In genomic region chr5:149113669-149114068, GRCh38 we compare ENCODE assay signal across 19 cellular contexts. TPM values are rescaled to one million over a fixed set of nuclear protein-coding genes. Genes with fewer than 3 reads are reported as not detected.
DNase-seq lines count a peak whose midpoint lies in the region; ATAC-seq and TF ChIP-seq lines count a peak whose summit lies in the region.
"Had no signal": no experiment of that assay in that cellular context is flagged by ENCODE, and none has a peak within 500 bp of the region (broad histone marks: within the 10 kb centered on the region; RNA-seq: fewer than 3 reads in every experiment).

No MANE protein-coding gene starts in this region.

- H2AK5ac ChIP-seq in IMR-90 (ENCODE audit: low read depth, low read length), result no peak overlapping the region

- peak overlapping the region; percentile 72 for H2BK5ac ChIP-seq in IMR-90 (ENCODE audit: low read depth, low read length, poor library complexity, severe bottlenecking)

- no peak overlapping the region for H3K56ac ChIP-seq in IMR-90 (ENCODE audit: extremely low read depth, insufficient read depth, low read length)

- no CpG with 5 or more reads among the region's 2 CpGs for WGBS in IMR-90 (ENCODE audit: extremely low coverage in 2 of 2, insufficient read length in 1 of 2), 2 experiments

- H3K4me1 Mint-ChIP-seq in immature natural killer cell, result no peaks in the 10 kb centered on the region

- CTCF ChIA-PET in IMR-90 (lab: Yijun Ruan, JAX), result interaction anchor here (1.5 kb wide), 1 partner anchor 293 kb away, joined by 4 read pairs; no protein-coding TSS in a partner anchor

- no peaks in the 10 kb centered on the region for H3K36me3 Mint-ChIP-seq in immature natural killer cell

- dilution Hi-C loops in IMR-90 (cut with HindIII; ENCODE audit: low sequenced_read_pairs, unreplicated experiment), result no loop called here

- no peak overlapping the region for H2BK15ac ChIP-seq in IMR-90 (ENCODE audit: low read depth, low read length)

- in situ Hi-C loops in ACHN (cut with HindIII; ENCODE audit: low pct_ligation_motif_present, low pct_unique_long_range_greater_than_20kb, low sequenced_read_pairs) (loop anchor here (25.0 kb wide), 1 partner anchor 376 kb away; no protein-coding TSS in a partner anchor), IMR-90 (cut with MboI; ENCODE audit: low sequenced_read_pairs) (loop anchor here (5.0 to 10.0 kb wide), 3 partner anchors 76 to 669 kb away; no protein-coding TSS in a partner anchor)

- TF ChIP-seq CTCF in IMR-90 (conservative IDR thresholded peaks at IDR 0.05; ENCODE audit: low read depth, low read length) (no peak), foreskin fibroblast (IDR thresholded peaks at IDR 0.05; ENCODE audit: low read depth, low read length) (no peak)

- intact Hi-C loops in IMR-90 (cut with micrococcal nuclease), result loop anchor here (1.0 to 5.0 kb wide), 11 partner anchors 51 to 936 kb away; partner anchors contain the start of gene SH3TC2

- H3K4ac ChIP-seq in IMR-90 (ENCODE audit: low read depth, low read length), result no peak overlapping the region

- H2BK120ac ChIP-seq in IMR-90 (ENCODE audit: low read depth, low read length), result no peak overlapping the region

- H3K4me3 ChIP-seq in IMR-90 (ENCODE audit: insufficient read depth, low read depth, low read length) (no peak overlapping the region), foreskin fibroblast (ENCODE audit: low read depth in 1 of 2, low read length in 2 of 2) (no peak overlapping the region)
- H3K4me3 ChIP-seq: colonic mucosa, esophagus squamous epithelium, smooth muscle cell, stomach had no signal

- no peak overlapping the region; the same call in 1 of the 2 replicates for H3K4me2 ChIP-seq in IMR-90 (ENCODE audit: low read depth, low read length)
- H3K4me2 ChIP-seq: smooth muscle cell had no signal

- BruUV-seq in IMR-90 (replicated peaks; lab: Mats Ljungman, UMichigan), result no TSS peak

- H3K14ac ChIP-seq in IMR-90 (replicated peaks; ENCODE audit: low read depth, low read length), result no peak overlapping the region

- H4K8ac ChIP-seq in IMR-90 (ENCODE audit: low read depth in 2 of 2, low read length in 2 of 2), result no peak overlapping the region

- no peak overlapping the region for H3K27ac ChIP-seq in IMR-90 (ENCODE audit: insufficient read depth, low read length)
- H3K27ac ChIP-seq: colonic mucosa, stomach had no signal

- H3K9me3 ChIP-seq in IMR-90 (ENCODE audit: control insufficient read depth, insufficient read depth, low read length), result no peaks in the 10 kb centered on the region
- H3K9me3 ChIP-seq: colonic mucosa, esophagus squamous epithelium, stomach had no signal

- ATAC-seq in IMR-90 (ENCODE audit: low read depth) (peak; percentile 40), HG03175 (IDR thresholded peaks at IDR 0.05; ENCODE audit: unreplicated experiment) (no peak)

- H2BK20ac ChIP-seq in IMR-90 (ENCODE audit: low read depth, low read length), result no peak overlapping the region

- H3K27ac Mint-ChIP-seq in immature natural killer cell, result no peak overlapping the region
- H3K27ac Mint-ChIP-seq: activated T-cell treated with anti-CD3 and anti-CD28 coated beads, Interleukin-2, amount 50 U/mL, for 24 hours had no signal

- no peak overlapping the region for H4K91ac ChIP-seq in IMR-90 (ENCODE audit: insufficient read depth, low read depth, low read length)

- no peaks in the 10 kb centered on the region for H3K9me3 Mint-ChIP-seq in immature natural killer cell
- H3K9me3 Mint-ChIP-seq: activated T-cell treated with anti-CD3 and anti-CD28 coated beads, Interleukin-2, amount 50 U/mL, for 24 hours had no signal

- H3K79me1 ChIP-seq in IMR-90 (ENCODE audit: low read depth in 1 of 2, low read length in 2 of 2), result no peaks in the 10 kb centered on the region

- no peak for TF ChIP-seq POLR2A in IMR-90 (IDR thresholded peaks at IDR 0.05; ENCODE audit: low read depth, low read length)

- no peak for TF ChIP-seq RAD21 in IMR-90 (IDR thresholded peaks at IDR 0.05; ENCODE audit: low read length)

- peak; percentile 58 for DNase-seq in ACHN
- peak; percentile 84 for DNase-seq in IMR-90
- peak; percentile 90 for DNase-seq in amniotic epithelial cell (ENCODE audit: low read depth)
- DNase-seq in foreskin fibroblast, result peak; percentile 76 to 88
- DNase-seq in activated T-cell treated with anti-CD3 and anti-CD28 coated beads, Interleukin-2, amount 50 U/mL, for 1 hour, result no peak
- DNase-seq in medulla oblongata (ENCODE audit: extremely low spot score), result no peak
- no peak for DNase-seq in immature natural killer cell
- DNase-seq: activated CD4-positive, alpha-beta T cell treated with anti-CD3 and anti-CD28 coated beads for 4 hours; activated T-cell treated with anti-CD3 and anti-CD28 coated beads, Interleukin-2, amount 50 U/mL, for 24 hours; colonic mucosa; esophagus squamous epithelium; GOT3; midbrain; NCI-H1436; NCI-H510A; stomach; T-helper 2 cell had no signal

- no peaks in the 10 kb centered on the region for H3K27me3 ChIP-seq in IMR-90 (ENCODE audit: control insufficient read depth, insufficient read depth, low read length)
- H3K27me3 ChIP-seq: colonic mucosa, esophagus squamous epithelium, stomach had no signal

- no peak overlapping the region for H3K18ac ChIP-seq in IMR-90 (ENCODE audit: low read depth, low read length)

- H3K9ac ChIP-seq in IMR-90 (ENCODE audit: low read depth, low read length), result no peak overlapping the region

- peaks cover 2% of the 10 kb centered on the region; the same call in 1 of the 2 replicates for H3K9me1 ChIP-seq in IMR-90 (ENCODE audit: insufficient read depth, low read length)

- H3K36me3 ChIP-seq in IMR-90 (ENCODE audit: control insufficient read depth, insufficient read depth, low read length), result no peaks in the 10 kb centered on the region
- H3K36me3 ChIP-seq: colonic mucosa, esophagus squamous epithelium, stomach had no signal

- POLR2A ChIA-PET in IMR-90 (lab: Charles Lee; ENCODE audit: unreplicated experiment), result no interaction called here

- H4K5ac ChIP-seq in IMR-90 (ENCODE audit: low read depth, low read length), result no peak overlapping the region

- no peak overlapping the region for H3K4me3 Mint-ChIP-seq in immature natural killer cell
- H3K4me3 Mint-ChIP-seq: activated T-cell treated with anti-CD3 and anti-CD28 coated beads, Interleukin-2, amount 50 U/mL, for 24 hours had no signal

- H4K20me1 ChIP-seq in IMR-90 (ENCODE audit: insufficient read depth, low read length), result no peaks in the 10 kb centered on the region

- H2AK9ac ChIP-seq in IMR-90 (replicated peaks; ENCODE audit: low read depth, low read length, poor library complexity), result no peak overlapping the region

- H2AFZ ChIP-seq in IMR-90 (replicated peaks; ENCODE audit: low read length, poor library complexity), result no peak overlapping the region

- H3K27me3 Mint-ChIP-seq in immature natural killer cell (ENCODE audit: low read depth in 3 of 3), result peaks cover under 1 to 2% (median 2%) of the 10 kb centered on the region in 3 donors

- no peak overlapping the region for H3K23ac ChIP-seq in IMR-90 (ENCODE audit: low read depth, low read length)

- peaks cover 5% of the 10 kb centered on the region; the same call in 1 of the 2 replicates for H3K4me1 ChIP-seq in IMR-90 (ENCODE audit: control insufficient read depth, insufficient read depth, low read length)
- H3K4me1 ChIP-seq: colonic mucosa had no signal

TF ChIP-seq in IMR-90, 13 proteins besides CTCF, POLR2A, EP300 and RAD21:
- TF ChIP-seq FOS (IDR thresholded peaks at IDR 0.05; ENCODE audit: low read depth, low read length) (peak; percentile 34; the same call in 1 of the 2 replicates), CEBPB (IDR thresholded peaks at IDR 0.05; ENCODE audit: low read depth, low read length) (peak; percentile 96), BHLHE40 (IDR thresholded peaks at IDR 0.05; ENCODE audit: low read depth, low read length) (no peak)

RNA-seq across cellular contexts. Expression of gene ABLIM3, which starts 27.6 kb away (rescaled TPM):
- 33.3 and 34.2 TPM in 2 replicates for total RNA-seq in IMR-90 (2012; rRNA removed)
- polyA plus RNA-seq in IMR-90 (2012; rRNA removed) (69.9 and 71.1 TPM in 2 replicates), immature natural killer cell (under 1 TPM in 2 of 3 donors, not detected in 1; 0.21 to 0.30 TPM)
- 33.1 and 46.6 TPM in 2 replicates for polyA plus RNA-seq in IMR-90 (2012; cell fraction: cytosol; rRNA removed)
- polyA plus RNA-seq in IMR-90 (2012; cell fraction: nucleus; rRNA removed; ENCODE audit: low replicate concordance), result 125 and 174 TPM in 2 replicates

RNA-seq across cellular contexts. Expression of gene SH3TC2, which starts 50.8 kb away (rescaled TPM):
- 7.8 and 7.9 TPM in 2 replicates for total RNA-seq in IMR-90 (2012; rRNA removed)
- polyA plus RNA-seq in IMR-90 (2012; rRNA removed) (3.3 and 3.4 TPM in 2 replicates), immature natural killer cell (under 1 TPM in 2 of 3 donors, not detected in 1; 0.47 to 0.82 TPM)
- polyA plus RNA-seq in IMR-90 (2012; cell fraction: cytosol; rRNA removed), result 1.2 and 1.4 TPM in 2 replicates
- polyA plus RNA-seq in IMR-90 (2012; cell fraction: nucleus; rRNA removed; ENCODE audit: low replicate concordance), result 6.8 and 7.3 TPM in 2 replicates

Comparison
In these comparisons a context has a peak if more than half of its experiments do, and no peak if none do; other contexts are left out.
1. DNase-seq: peak in ACHN (single experiment), IMR-90 (single experiment), amniotic epithelial cell (single experiment) and foreskin fibroblast (2 of 2); none in activated T-cell treated with anti-CD3 and anti-CD28 coated beads, Interleukin-2, amount 50 U/mL, for 1 hour (single experiment), medulla oblongata (single experiment) and immature natural killer cell (0 of 3).
2. RNA of gene ABLIM3, which starts 27.6 kb away (polyA plus RNA-seq): 33.1 to 174 TPM in IMR-90; 0.21 to 0.30 TPM in immature natural killer cell; every median in the first group is over 10 times any median in the second.